Comparison of ENCODE assay signal across 9 cellular contexts in the genomic region with DNA sequence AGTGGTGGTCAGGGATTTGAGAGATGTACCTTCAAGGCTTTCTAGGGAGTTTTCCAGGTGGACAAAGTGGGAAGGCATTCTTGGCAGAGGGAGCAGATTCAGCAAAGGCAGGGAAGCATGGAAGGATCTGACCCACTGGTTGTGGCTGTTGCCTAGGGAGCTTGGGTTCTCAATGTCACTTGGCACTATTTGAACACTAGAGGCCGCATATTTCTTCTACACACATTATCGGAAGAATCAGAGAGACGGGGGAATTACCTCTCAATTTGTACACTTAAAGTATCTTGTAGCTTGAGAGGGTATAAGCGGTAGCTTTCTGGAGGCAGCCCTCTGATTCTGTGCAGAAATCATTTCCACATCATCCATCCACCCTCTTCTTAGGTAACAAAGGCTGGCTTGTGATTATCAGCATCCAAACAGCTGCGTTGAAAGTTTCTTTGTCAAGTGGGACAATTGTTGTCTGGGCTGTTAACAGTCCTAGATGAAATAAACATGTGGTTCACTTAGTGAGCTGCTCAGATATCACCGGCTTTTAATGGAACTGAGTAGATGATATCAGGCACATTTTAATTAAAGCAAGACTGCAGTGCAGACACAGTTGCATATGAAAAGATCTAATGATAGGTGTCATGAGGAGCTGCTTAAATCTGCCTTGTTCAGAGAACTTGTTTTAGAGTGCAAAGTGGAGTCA. TPM values are rescaled to one million over a fixed set of nuclear protein-coding genes. Genes with fewer than 3 reads are reported as not detected.
DNase-seq lines count a peak whose midpoint lies in the region; ATAC-seq and TF ChIP-seq lines count a peak whose summit lies in the region.
"Had no signal": no experiment of that assay in that cellular context is flagged by ENCODE, and none has a peak within 500 bp of the region (broad histone marks: within the 10 kb centered on the region; RNA-seq: fewer than 3 reads in every experiment).

No MANE protein-coding gene starts in this region.

- no peaks in the 10 kb centered on the region for H3K9me2 ChIP-seq in HCT116 (ENCODE audit: insufficient read depth)

- H3K4me1 Mint-ChIP-seq in CD8-positive, alpha-beta memory T cell = peaks cover 0 to 14% (median 5%) of the 10 kb centered on the region in 3 donors

- POLR2A ChIA-PET in HCT116 (lab: Charles Lee) = no interaction called here
- POLR2A ChIA-PET in CD8-positive, alpha-beta memory T cell (lab: Charles Lee) = no interaction called here

- peaks cover 0 to 7% (median 0%) of the 10 kb centered on the region in 5 donors for H3K9me3 Mint-ChIP-seq in CD8-positive, alpha-beta memory T cell

- no peak overlapping the region for H3K4me3 Mint-ChIP-seq in CD8-positive, alpha-beta memory T cell

- H3K79me2 ChIP-seq in HCT116 (ENCODE audit: insufficient read depth, low read length) = no peaks in the 10 kb centered on the region

- H3K9me3 ChIP-seq in HCT116 (ENCODE audit: control insufficient read depth in 1 of 2, insufficient read depth in 1 of 2, low read depth in 1 of 2, low read length in 2 of 2) (no peaks in the 10 kb centered on the region), esophagus squamous epithelium (no peaks in the 10 kb centered on the region)
- H3K9me3 ChIP-seq in CD8-positive, alpha-beta memory T cell (ENCODE audit: low read length) = no peaks in the 10 kb centered on the region

- peak; percentile 0 for DNase-seq in HCT116 (ENCODE audit: low read depth, low spot score)
- peak; percentile 60 to 78 for DNase-seq in NCI-H526 (lab: John Stamatoyannopoulos, UW)
- peak; percentile 3 for DNase-seq in fibroblast of pulmonary artery (ENCODE audit: low read depth)
- no peak for DNase-seq in CD8-positive, alpha-beta memory T cell
- no peak for DNase-seq in esophagus squamous epithelium (lab: John Stamatoyannopoulos, UW)
- DNase-seq in T-helper 2 cell = no peak
- DNase-seq: activated T-cell treated with anti-CD3 and anti-CD28 coated beads, Interleukin-2, amount 50 U/mL, for 1 hour had no signal

- TF ChIP-seq POLR2A in HCT116 (IDR thresholded peaks at IDR 0.05; ENCODE audit: borderline replicate concordance, extremely low read depth, insufficient read depth, insufficient read length) (no peak), esophagus squamous epithelium (IDR thresholded peaks at IDR 0.05) (no peak)

- H2AFZ ChIP-seq in HCT116 (ENCODE audit: low read depth, low read length, poor library complexity, severe bottlenecking) = no peak overlapping the region

- peaks cover 7% of the 10 kb centered on the region; the same call in 1 of the 2 replicates for H3K27me3 ChIP-seq in HCT116 (ENCODE audit: insufficient read depth, low read length)
- peaks cover 5% of the 10 kb centered on the region for H3K27me3 ChIP-seq in CD8-positive, alpha-beta memory T cell (ENCODE audit: insufficient read depth, low read length, poor library complexity, severe bottlenecking)
- peaks cover 6 to 94% (median 11%) of the 10 kb centered on the region in 4 donors for H3K27me3 ChIP-seq in esophagus squamous epithelium

- no peaks in the 10 kb centered on the region for H4K20me1 ChIP-seq in HCT116 (ENCODE audit: insufficient read depth)

- 24 to 26% methylated on average over 5 to 6 of the region's 6 CpGs for WGBS in esophagus squamous epithelium, 2 donors

- H3K9ac ChIP-seq in HCT116 (ENCODE audit: low read length) = no peak overlapping the region

- no peaks in the 10 kb centered on the region for H3K36me3 Mint-ChIP-seq in CD8-positive, alpha-beta memory T cell

- no peak overlapping the region for H3K27ac ChIP-seq in C4-2B
- H3K27ac ChIP-seq in HCT116 (ENCODE audit: low read depth, low read length) = no peak overlapping the region
- H3K27ac ChIP-seq in CD8-positive, alpha-beta memory T cell (ENCODE audit: low read depth, low read length) = no peak overlapping the region
- H3K27ac ChIP-seq in esophagus squamous epithelium = no peak overlapping the region

- peak; percentile 68 for ATAC-seq in HCT116
- ATAC-seq in HG03469 (IDR thresholded peaks at IDR 0.05; ENCODE audit: unreplicated experiment) = no peak

- TF ChIP-seq CTCF in C4-2B (conservative IDR thresholded peaks at IDR 0.05) (peak; percentile 50), HCT116 (IDR thresholded peaks at IDR 0.05 in 2 of 3, conservative IDR thresholded peaks at IDR 0.05 in 1 of 3; ENCODE audit: borderline replicate concordance in 1 of 3, insufficient read depth in 1 of 3, low read depth in 2 of 3, low read length in 2 of 3) (peak in 2 of 3 experiments; percentile 30 to 35; a peak in 4 of 6 replicates), fibroblast of pulmonary artery (IDR thresholded peaks at IDR 0.05; ENCODE audit: low read length, missing control alignments) (peak; percentile 25), esophagus squamous epithelium (IDR thresholded peaks at IDR 0.05) (peak in 1 of 6 experiments; percentile 6)

- peaks cover 40 to 59% of the 10 kb centered on the region in 2 donors for H3K27me3 Mint-ChIP-seq in CD8-positive, alpha-beta memory T cell

- H3K4me1 ChIP-seq in HCT116 (ENCODE audit: control insufficient read depth in 1 of 2, insufficient read depth in 2 of 2, low read length in 2 of 2) = no peaks in the 10 kb centered on the region
- H3K4me1 ChIP-seq in CD8-positive, alpha-beta memory T cell (ENCODE audit: insufficient read depth, low read length) = no peaks in the 10 kb centered on the region
- peaks cover 9 to 20% (median 12%) of the 10 kb centered on the region in 3 donors for H3K4me1 ChIP-seq in esophagus squamous epithelium

- no peak for TF ChIP-seq RAD21 in HCT116 (IDR thresholded peaks at IDR 0.05; ENCODE audit: low read depth)

- H3K4me3 ChIP-seq in HCT116 (replicated peaks in 1 of 2; ENCODE audit: low read depth in 1 of 2, low read length in 2 of 2) (no peak overlapping the region), fibroblast of pulmonary artery (replicated peaks; ENCODE audit: low read depth, low read length) (no peak overlapping the region), esophagus squamous epithelium (no peak overlapping the region)
- no peak overlapping the region for H3K4me3 ChIP-seq in CD8-positive, alpha-beta memory T cell (ENCODE audit: low read length)

- intact Hi-C loops in HCT116 (cut with micrococcal nuclease) (loop anchor here (1.0 kb wide), 2 partner anchors 24 to 544 kb away; no protein-coding TSS in a partner anchor), esophagus squamous epithelium (cut with DNase I) (no loop called here)

- RAD21 ChIA-PET in HCT116 (lab: Charles Lee; ENCODE audit: low non-redundant PET in 1 of 2, low total read pairs in 2 of 2, uncharacterized antibody in 2 of 2, unreplicated experiment in 2 of 2) = no interaction called here

- no TSS peak for BruUV-seq in HCT116 (replicated peaks; lab: Mats Ljungman, UMichigan)

- H3K27ac Mint-ChIP-seq in CD8-positive, alpha-beta memory T cell = no peak overlapping the region

- CTCF ChIA-PET in HCT116 (lab: Charles Lee) = interaction anchor here (1.2 kb wide), 1 partner anchor 544 kb away, joined by 3 read pairs; no protein-coding TSS in a partner anchor
- CTCF ChIA-PET in CD8-positive, alpha-beta memory T cell (lab: Charles Lee) = no interaction called here

- no peak overlapping the region for H3K4me2 ChIP-seq in HCT116 (ENCODE audit: low read length)

- no peaks in the 10 kb centered on the region for H3K36me3 ChIP-seq in HCT116 (ENCODE audit: control insufficient read depth in 1 of 2, insufficient read depth in 2 of 2, low read length in 2 of 2)
- H3K36me3 ChIP-seq in CD8-positive, alpha-beta memory T cell (ENCODE audit: insufficient read depth, low read length) = no peaks in the 10 kb centered on the region
- H3K36me3 ChIP-seq in esophagus squamous epithelium = no peaks in the 10 kb centered on the region

TF ChIP-seq in HCT116, 20 proteins besides CTCF, POLR2A, EP300 and RAD21 (continues in another document):
- TF ChIP-seq SRF (IDR thresholded peaks at IDR 0.05; ENCODE audit: low read depth) (no peak), CEBPB (IDR thresholded peaks at IDR 0.05; ENCODE audit: low read depth) (no peak), JUND (IDR thresholded peaks at IDR 0.05) (no peak), EZH2 (IDR thresholded peaks at IDR 0.05) (no peak), FOSL1 (IDR thresholded peaks at IDR 0.05; ENCODE audit: low read depth) (no peak), ZFX (IDR thresholded peaks at IDR 0.05) (no peak), POLR2AphosphoS5 (IDR thresholded peaks at IDR 0.05; ENCODE audit: low read depth, low read length) (no peak), ELF1 (IDR thresholded peaks at IDR 0.05; ENCODE audit: borderline replicate concordance, low read depth) (no peak), ATF3 (IDR thresholded peaks at IDR 0.05) (no peak), EZH2phosphoT487 (IDR thresholded peaks at IDR 0.05; ENCODE audit: borderline replicate concordance) (no peak), EGR1 (IDR thresholded peaks at IDR 0.05; ENCODE audit: low read depth) (no peak), SP1 (IDR thresholded peaks at IDR 0.05; ENCODE audit: low read depth) (no peak), YY1 (IDR thresholded peaks at IDR 0.05; ENCODE audit: extremely low read depth, insufficient replicate concordance, low read depth, low read length) (no peak)
- TF ChIP-seq, protein P1, sequence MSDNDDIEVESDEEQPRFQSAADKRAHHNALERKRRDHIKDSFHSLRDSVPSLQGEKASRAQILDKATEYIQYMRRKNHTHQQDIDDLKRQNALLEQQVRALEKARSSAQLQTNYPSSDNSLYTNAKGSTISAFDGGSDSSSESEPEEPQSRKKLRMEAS (IDR thresholded peaks at IDR 0.05) = no peak

RNA-seq across cellular contexts. Expression of gene NELL1, which starts 2.6 kb away (rescaled TPM):
- total RNA-seq in HCT116 (2021; ENCODE audit: unreplicated experiment) (not detected), esophagus squamous epithelium (1 to 10 TPM in 1 of 4 donors, not detected in 3; 1.5 TPM)
- polyA plus RNA-seq in HCT116 (2012) = not detected in 2 replicates
- total RNA-seq in CD8-positive, alpha-beta memory T cell = not detected
- not detected for polyA plus RNA-seq in CD8-positive, alpha-beta memory T cell

Comparison
In these comparisons a context has a peak if more than half of its experiments do, and no peak if none do; other contexts are left out.
1. DNase-seq: peak in HCT116 (single experiment), NCI-H526 (2 of 2) and fibroblast of pulmonary artery (single experiment); none in CD8-positive, alpha-beta memory T cell (0 of 5), esophagus squamous epithelium (single experiment) and T-helper 2 cell (0 of 5).